ENCODE assay signal across 10 cellular contexts in genomic region chr14:36646664-36647416, GRCh38. TPM values are rescaled to one million over a fixed set of nuclear protein-coding genes. Genes with fewer than 3 reads are reported as not detected.
DNase-seq lines count a peak whose midpoint lies in the region; ATAC-seq and TF ChIP-seq lines count a peak whose summit lies in the region.
"Had no signal": no experiment of that assay in that cellular context is flagged by ENCODE, and none has a peak within 500 bp of the region (broad histone marks: within the 10 kb centered on the region; RNA-seq: fewer than 3 reads in every experiment).

No MANE protein-coding gene starts in this region.

- H3K9ac ChIP-seq in ES-I3 (ENCODE audit: low read depth, low read length): peak overlapping the region; percentile 36; the same call in 1 of the 2 replicates

- 5% methylated on average over 43 of the region's 55 CpGs for WGBS in hepatocyte (ENCODE audit: low lambda C conversion rate, missing lambda C conversion rate)

- H3K27me3 ChIP-seq in SJSA1 (replicated peaks) (peaks cover 19% of the 10 kb centered on the region), hepatocyte (peaks cover 98% of the 10 kb centered on the region)

- no peak overlapping the region for H3K27ac ChIP-seq in SJSA1
- no peak overlapping the region for H3K27ac ChIP-seq in hepatocyte

- no peaks in the 10 kb centered on the region for H3K9me2 ChIP-seq in hepatocyte (replicated peaks; ENCODE audit: insufficient read depth)

- ATAC-seq in HG02870 (IDR thresholded peaks at IDR 0.05; ENCODE audit: unreplicated experiment): no peak
- no peak for ATAC-seq in GM21576 (IDR thresholded peaks at IDR 0.05; ENCODE audit: unreplicated experiment)
- ATAC-seq: activated naive CD4-positive, alpha-beta T cell treated with anti-CD3 and anti-CD28 coated beads, Interleukin-2, amount 50 U/mL, for 72 hours; T-cell had no signal

- H3K4me1 ChIP-seq in ES-I3 (ENCODE audit: insufficient read depth, low read length) (no peaks in the 10 kb centered on the region), SJSA1 (replicated peaks) (peaks cover 14% of the 10 kb centered on the region), hepatocyte (ENCODE audit: insufficient read depth) (peaks cover 17% of the 10 kb centered on the region)

- no peaks in the 10 kb centered on the region for H3K79me2 ChIP-seq in hepatocyte

- H2AFZ ChIP-seq in hepatocyte: peak overlapping the region; percentile 94

- H3K4me3 ChIP-seq in SJSA1 (peak overlapping the region; percentile 39), hepatocyte (peak overlapping the region; percentile 54)

- H3K36me3 ChIP-seq in ES-I3 (ENCODE audit: insufficient read depth, low read length): no peaks in the 10 kb centered on the region
- H3K36me3 ChIP-seq in SJSA1: no peaks in the 10 kb centered on the region
- H3K36me3 ChIP-seq in hepatocyte (replicated peaks; ENCODE audit: insufficient read depth, low read depth): no peaks in the 10 kb centered on the region

- peak in 1 of 2 experiments; percentile 5 for DNase-seq in SJSA1 (ENCODE audit: low read depth in 1 of 2, low spot score in 2 of 2)
- DNase-seq in hepatocyte (ENCODE audit: low spot score): peak; percentile 54
- peak; percentile 65 for DNase-seq in retina
- DNase-seq in EL: no peak
- no peak for DNase-seq in activated T-cell treated with anti-CD3 and anti-CD28 coated beads, Interleukin-2, amount 50 U/mL, for 1 hour
- DNase-seq: T-cell had no signal

- H3K4me2 ChIP-seq in hepatocyte: peak overlapping the region; percentile 99

- no peaks in the 10 kb centered on the region for H4K20me1 ChIP-seq in hepatocyte (ENCODE audit: insufficient read depth, poor library complexity, severe bottlenecking)

- H3K9me3 ChIP-seq in ES-I3 (ENCODE audit: control insufficient read depth, insufficient read depth, low read length) (no peaks in the 10 kb centered on the region), SJSA1 (replicated peaks) (0 out of 2 replicates have a peak, but pooled peaks cover 3% of the 10 kb centered on the region), hepatocyte (ENCODE audit: low read depth) (no peaks in the 10 kb centered on the region)

- peak; percentile 34 for TF ChIP-seq CTCF in hepatocyte (IDR thresholded peaks at IDR 0.05; ENCODE audit: poor library complexity)

RNA-seq across cellular contexts. Expression of gene PAX9, which starts 14.8 kb away (rescaled TPM):
- 1.0 and 3.8 TPM in 2 replicates for total RNA-seq in SJSA1 (2014; rRNA removed; shearing (Covaris generic))
- 0.53 TPM in 1 of 2 replicates, not detected in the other for total RNA-seq in hepatocyte
- 0.24 and 0.36 TPM in 2 replicates for polyA plus RNA-seq in hepatocyte
- total RNA-seq: activated naive CD4-positive, alpha-beta T cell treated with anti-CD3 and anti-CD28 coated beads, Interleukin-2, amount 50 U/mL, for 72 hours had no signal

Comparison
In these comparisons a context has a peak if more than half of its experiments do, and no peak if none do; other contexts are left out.
1. DNase-seq: peak in hepatocyte (single experiment) and retina (single experiment); none in EL (single experiment) and activated T-cell treated with anti-CD3 and anti-CD28 coated beads, Interleukin-2, amount 50 U/mL, for 1 hour (single experiment).